4 cellular contexts compared by ENCODE assay signal in genomic region chr17:76636486-76637206, GRCh38. TPM values are rescaled to one million over a fixed set of nuclear protein-coding genes. Genes with fewer than 3 reads are reported as not detected.
"Had no signal": no experiment of that assay in that cellular context is flagged by ENCODE, and none has a peak within 500 bp of the region (broad histone marks: within the 10 kb centered on the region; RNA-seq: fewer than 3 reads in every experiment).

No MANE protein-coding gene starts in this region.

RNA-seq across cellular contexts. Expression of gene ST6GALNAC1, which starts 6.9 kb away (rescaled TPM):
- total RNA-seq: lung microvascular endothelial cell; naive thymus-derived CD8-positive, alpha-beta T cell had no signal
- polyA plus RNA-seq: neural cell had no signal

RNA-seq across cellular contexts. Expression of gene ST6GALNAC2, which starts 51.0 kb away (rescaled TPM):
- total RNA-seq: lung microvascular endothelial cell, temporal lobe had no signal
- polyA plus RNA-seq: neural cell had no signal
